Comparison of ENCODE assay signal across 14 cellular contexts in genomic region chr12:108297895-108298760, GRCh38. TPM values are rescaled to one million over a fixed set of nuclear protein-coding genes. Genes with fewer than 3 reads are reported as not detected.
A peak's percentile ranks its signal among the peaks of the same experiment; 100 is the strongest.
DNase-seq lines count a peak whose midpoint lies in the region; ATAC-seq, FAIRE-seq and TF ChIP-seq lines count a peak whose summit lies in the region.
"Had no signal": no experiment of that assay in that cellular context is flagged by ENCODE, and none has a peak within 500 bp of the region (broad histone marks: within the 10 kb centered on the region; RNA-seq: fewer than 3 reads in every experiment).

No MANE protein-coding gene starts in this region.

- H3K4me3 ChIP-seq in smooth muscle cell = no peak overlapping the region
- H3K4me3 ChIP-seq: tibial artery had no signal

- H3K9me3 ChIP-seq in smooth muscle cell (replicated peaks; ENCODE audit: low read depth) = no peaks in the 10 kb centered on the region
- H3K9me3 ChIP-seq: Caco-2, tibial artery had no signal

- TF ChIP-seq CTCF in natural killer cell (IDR thresholded peaks at IDR 0.05) (no peak), smooth muscle cell (IDR thresholded peaks at IDR 0.05; ENCODE audit: borderline replicate concordance, insufficient read depth, poor library complexity, severe bottlenecking) (no peak)

- ATAC-seq in GM19452 (IDR thresholded peaks at IDR 0.05; ENCODE audit: unreplicated experiment) = peak; percentile 64
- peak; percentile 61 for ATAC-seq in HG03354 (IDR thresholded peaks at IDR 0.05; ENCODE audit: poor library complexity, severe bottlenecking, unreplicated experiment)
- peak; percentile 28 to 40 (median 37) for ATAC-seq in natural killer cell

- H4K20me1 ChIP-seq in smooth muscle cell (ENCODE audit: low read depth) = peaks cover 92% of the 10 kb centered on the region

- H3K27ac ChIP-seq in smooth muscle cell (ENCODE audit: low read depth) = no peak overlapping the region
- H3K27ac ChIP-seq: tibial artery had no signal

- peak; percentile 94 for FAIRE-seq in GM12891 (lab: Jason Lieb, UNC)

- peak overlapping the region; percentile 85 for H3K4me3 Mint-ChIP-seq in natural killer cell

- peaks cover 56% of the 10 kb centered on the region for H3K79me2 ChIP-seq in smooth muscle cell (ENCODE audit: low read depth)

- WGBS in smooth muscle cell (ENCODE audit: low lambda C conversion rate) = 84% methylated on average over 6 of the region's 6 CpGs

- no peak for DNase-seq in GM12891 (ENCODE audit: insufficient read length, low spot score)
- no peak for DNase-seq in natural killer cell
- DNase-seq in smooth muscle cell (lab: John Stamatoyannopoulos, UW; ENCODE audit: unreplicated experiment) = no peak
- DNase-seq in NCI-H1436 (lab: John Stamatoyannopoulos, UW) = no peak
- DNase-seq in DMS 273 treated with DMSO at 0.1 percent for 48 hours (lab: John Stamatoyannopoulos, UW) = no peak
- no peak for DNase-seq in NCI-H1930 (lab: John Stamatoyannopoulos, UW)
- DNase-seq: amygdala, Caco-2, mesenchymal stem cell, NCI-H1694 treated with DMSO at 0.1 percent for 48 hours, T-cell, tibial artery had no signal

- peak overlapping the region; percentile 91 to 98 for H3K27ac Mint-ChIP-seq in natural killer cell

- H2AFZ ChIP-seq in smooth muscle cell (ENCODE audit: low read depth) = no peak overlapping the region

- H3K4me1 ChIP-seq in smooth muscle cell (ENCODE audit: low read depth) = no peaks in the 10 kb centered on the region

- no peaks in the 10 kb centered on the region for H3K27me3 ChIP-seq in smooth muscle cell (ENCODE audit: low read depth)
- H3K27me3 ChIP-seq: tibial artery had no signal

- intact Hi-C loops in natural killer cell (cut with micrococcal nuclease) = no loop called here

- H3K4me1 Mint-ChIP-seq in natural killer cell = peaks cover 97 to 100% of the 10 kb centered on the region in 2 donors

- TF ChIP-seq POLR2A in GM12891 (IDR thresholded peaks at IDR 0.05; ENCODE audit: low read depth, low read length) = no peak

- no peaks in the 10 kb centered on the region for H3K9me3 Mint-ChIP-seq in natural killer cell

- no peaks in the 10 kb centered on the region for H3K27me3 Mint-ChIP-seq in natural killer cell (ENCODE audit: low read depth in 2 of 2)

- H3K36me3 Mint-ChIP-seq in natural killer cell = peaks cover 8% of the 10 kb centered on the region
- H3K36me3 Mint-ChIP-seq: T-cell had no signal

- H3F3A ChIP-seq in smooth muscle cell (ENCODE audit: low read depth) = peaks cover 8% of the 10 kb centered on the region

- no peak overlapping the region for H3K4me2 ChIP-seq in smooth muscle cell

- H3K36me3 ChIP-seq in smooth muscle cell (ENCODE audit: low read depth) = no peaks in the 10 kb centered on the region

- H3K9ac ChIP-seq in smooth muscle cell (ENCODE audit: low read depth) = no peak overlapping the region

TF ChIP-seq in GM12891, 5 proteins besides CTCF, POLR2A, EP300 and RAD21:
- peak; percentile 89 for TF ChIP-seq SPI1 (IDR thresholded peaks at IDR 0.05; ENCODE audit: low read depth, low read length)
- no peak for TF ChIP-seq TAF1 (IDR thresholded peaks at IDR 0.05; ENCODE audit: low read depth, low read length)

RNA-seq across cellular contexts. Expression of gene CMKLR1, which starts 41.0 kb away (rescaled TPM):
- polyA plus RNA-seq in GM12891 (2012; ENCODE audit: low read depth, missing spikeins) = 11.8 TPM
- 10 to 100 TPM; 40.7 to 99.1 (median 63.2) TPM for total RNA-seq in natural killer cell
- total RNA-seq in smooth muscle cell = 294 and 312 TPM in 2 replicates
- polyA plus RNA-seq in smooth muscle cell = 111 and 179 TPM in 2 replicates
- total RNA-seq: Caco-2 had no signal
